ENCODE assay signal across 8 cellular contexts in the genomic region with DNA sequence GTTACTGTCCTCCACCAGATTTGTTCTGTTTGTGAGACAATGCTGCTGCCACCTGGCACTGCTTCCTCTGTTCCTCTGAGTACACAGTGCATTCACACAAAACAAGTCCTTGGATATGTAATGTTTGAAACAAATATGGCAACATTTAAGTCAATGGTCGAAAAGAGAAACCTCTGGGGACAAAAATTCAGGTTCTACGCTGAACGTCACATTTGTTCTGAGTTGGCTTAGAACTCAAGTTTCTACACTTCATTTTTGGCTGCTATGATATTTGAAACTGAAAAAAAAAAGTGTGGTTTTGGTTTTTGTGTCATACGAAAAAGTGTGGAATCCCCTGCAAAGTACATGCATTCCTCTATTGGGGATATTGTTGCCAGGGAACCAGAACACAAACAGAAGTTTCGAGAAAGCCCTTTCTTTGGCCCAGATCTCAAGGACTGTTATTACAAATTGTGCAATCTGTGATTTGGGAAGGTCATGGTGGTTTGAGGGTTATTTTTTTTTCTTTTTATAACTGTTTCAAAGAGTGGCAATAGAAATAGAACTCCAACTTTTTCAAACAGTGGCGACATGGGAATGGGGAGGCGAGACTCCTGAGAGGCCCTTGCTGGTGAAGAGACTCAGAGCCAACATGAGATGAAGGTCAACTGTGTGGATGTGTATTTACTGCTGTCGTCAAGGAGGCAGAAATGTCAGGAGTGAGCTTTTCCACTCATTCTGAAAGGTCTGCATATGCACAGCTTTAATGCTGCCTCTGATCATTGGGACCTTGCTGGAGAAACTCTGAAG.
A peak's percentile ranks its signal among the peaks of the same experiment; 100 is the strongest.
DNase-seq lines count a peak whose midpoint lies in the region; ATAC-seq and TF ChIP-seq lines count a peak whose summit lies in the region.

No MANE protein-coding gene starts in this region.

- no peaks in the 10 kb centered on the region for H3K9me3 Mint-ChIP-seq in activated naive CD8-positive, alpha-beta T cell (ENCODE audit: low read depth)

- 22 to 26% methylated on average over 8 of the region's 8 CpGs for WGBS in tibial nerve, 2 donors

- peak in 1 of 5 experiments; percentile 20 for TF ChIP-seq CTCF in tibial nerve (IDR thresholded peaks at IDR 0.05)

- H3K36me3 Mint-ChIP-seq in activated naive CD8-positive, alpha-beta T cell, result peaks cover 7% of the 10 kb centered on the region

- H3K4me3 Mint-ChIP-seq in activated naive CD8-positive, alpha-beta T cell, result peak overlapping the region; percentile 80

- peak overlapping the region; percentile 93 for H3K27ac Mint-ChIP-seq in activated naive CD8-positive, alpha-beta T cell

- no peaks in the 10 kb centered on the region for H3K27me3 ChIP-seq in tibial nerve

- no peaks in the 10 kb centered on the region for H3K9me3 ChIP-seq in tibial nerve

- ATAC-seq in GM18873 (IDR thresholded peaks at IDR 0.05; ENCODE audit: low FRiP score, unreplicated experiment), result peak; percentile 74
- peak; percentile 53 for ATAC-seq in HG03103 (IDR thresholded peaks at IDR 0.05; ENCODE audit: low read depth, unreplicated experiment)
- ATAC-seq in HG03097 (IDR thresholded peaks at IDR 0.05; ENCODE audit: low FRiP score, unreplicated experiment), result no peak

- no peaks in the 10 kb centered on the region for H3K27me3 Mint-ChIP-seq in activated naive CD8-positive, alpha-beta T cell

- DNase-seq in iris pigment epithelial cell (ENCODE audit: low read depth) (peak; percentile 98), tibial nerve (ENCODE audit: low spot score in 2 of 2) (peak in 1 of 2 donors; percentile 84), DMS153 (lab: John Stamatoyannopoulos, UW) (no peak)
- no peak for DNase-seq in stimulated activated CD4-positive, alpha-beta T cell treated with anti-CD3 and anti-CD28 coated beads, Interleukin-4, amount 100 ng/mL, for 1 hour

- no peak overlapping the region for H3K4me3 ChIP-seq in tibial nerve

- peaks cover 0 to 86% (median 38%) of the 10 kb centered on the region in 4 donors for H3K4me1 ChIP-seq in tibial nerve

- no peaks in the 10 kb centered on the region for H3K36me3 ChIP-seq in tibial nerve

- H3K4me1 Mint-ChIP-seq in activated naive CD8-positive, alpha-beta T cell (ENCODE audit: low read depth), result peaks cover 67% of the 10 kb centered on the region

- peak; percentile 96 to 99 for TF ChIP-seq EP300 in tibial nerve (IDR thresholded peaks at IDR 0.05)

- H3K27ac ChIP-seq in tibial nerve, result peak overlapping the region; percentile 76 to 98 (median 86)

- TF ChIP-seq POLR2A in tibial nerve (IDR thresholded peaks at IDR 0.05), result no peak
